Comparison of ENCODE assay signal across 13 cellular contexts in the genomic region with DNA sequence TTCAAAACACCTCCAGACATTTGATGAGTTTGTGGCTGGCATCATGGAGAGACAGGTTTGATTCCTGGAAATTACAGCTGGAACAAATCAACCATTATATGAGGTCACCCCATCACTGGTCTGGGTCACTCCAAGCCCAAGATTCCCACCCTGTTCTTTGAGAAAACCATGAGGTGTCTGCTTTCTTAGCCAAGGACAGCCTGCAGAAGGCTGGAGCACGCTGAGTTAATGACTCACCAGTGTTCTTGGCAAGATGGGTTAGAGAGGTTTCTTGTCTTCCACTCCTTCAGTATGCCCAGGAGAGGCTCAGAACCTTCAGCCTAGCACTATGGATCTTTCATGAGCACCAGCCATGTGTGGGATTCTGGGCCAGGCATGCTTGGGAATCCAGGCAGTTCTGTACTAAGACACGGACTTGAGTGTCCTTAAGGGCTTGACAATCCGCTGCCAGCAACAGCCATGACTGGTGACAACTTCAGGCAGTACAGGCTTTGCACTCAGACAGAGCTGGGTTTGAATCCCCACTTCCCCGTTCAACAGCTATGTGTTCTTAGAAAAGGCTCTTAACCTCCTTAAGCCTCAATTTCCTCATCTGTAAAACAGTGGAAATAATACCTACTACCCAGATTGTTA. TPM values are rescaled to one million over a fixed set of nuclear protein-coding genes. Genes with fewer than 3 reads are reported as not detected.
A peak's percentile ranks its signal among the peaks of the same experiment; 100 is the strongest.
DNase-seq lines count a peak whose midpoint lies in the region; ATAC-seq and TF ChIP-seq lines count a peak whose summit lies in the region.
"Had no signal": no experiment of that assay in that cellular context is flagged by ENCODE, and none has a peak within 500 bp of the region (broad histone marks: within the 10 kb centered on the region; RNA-seq: fewer than 3 reads in every experiment).

No MANE protein-coding gene starts in this region.

- H3K27me3 ChIP-seq in ACC112 (ENCODE audit: insufficient read depth, low read length) (no peaks in the 10 kb centered on the region), brain microvascular endothelial cell (replicated peaks) (no peaks in the 10 kb centered on the region), H7 (ENCODE audit: control insufficient read depth, insufficient read depth, low read length) (no peaks in the 10 kb centered on the region)

- no peak for ATAC-seq in GM18870 (IDR thresholded peaks at IDR 0.05; ENCODE audit: unreplicated experiment)
- ATAC-seq in HG03159 (IDR thresholded peaks at IDR 0.05; ENCODE audit: unreplicated experiment): no peak

- H3K36me3 ChIP-seq in ACC112 (ENCODE audit: insufficient read depth, low read length) (no peaks in the 10 kb centered on the region), brain microvascular endothelial cell (replicated peaks) (no peaks in the 10 kb centered on the region), H7 (replicated peaks; ENCODE audit: control insufficient read depth, insufficient read depth, low read length) (no peaks in the 10 kb centered on the region)

- in situ Hi-C loops in brain microvascular endothelial cell (cut with HindIII; ENCODE audit: low pct_ligation_motif_present, low sequenced_read_pairs): no loop called here

- no peak overlapping the region for H3K4me3 ChIP-seq in ACC112 (ENCODE audit: low read depth, low read length)
- no peak overlapping the region for H3K4me3 ChIP-seq in brain microvascular endothelial cell (ENCODE audit: low read depth, low read length)
- H3K4me3 ChIP-seq in H7 (ENCODE audit: insufficient read depth, low read depth, low read length): no peak overlapping the region

- H3K79me2 ChIP-seq in ACC112 (ENCODE audit: control insufficient read depth, insufficient read depth, low read length, unreplicated experiment): no peaks in the 10 kb centered on the region

- no peak overlapping the region for H2AFZ ChIP-seq in ACC112 (ENCODE audit: low read length, unreplicated experiment)

- H3K27ac ChIP-seq in ACC112 (ENCODE audit: low read depth, low read length): peak overlapping the region; percentile 37; the same call in 1 of the 2 replicates
- no peak overlapping the region for H3K27ac ChIP-seq in brain microvascular endothelial cell

- no peak for TF ChIP-seq CTCF in brain microvascular endothelial cell (IDR thresholded peaks at IDR 0.05; ENCODE audit: low read depth, low read length, missing control alignments)

- DNase-seq in HS-5 (ENCODE audit: low read depth): peak; percentile 42
- peak; percentile 89 for DNase-seq in brain microvascular endothelial cell
- peak; percentile 15 for DNase-seq in inferior parietal cortex (ENCODE audit: extremely low spot score)
- DNase-seq in H7: no peak
- DNase-seq in NAMALWA (ENCODE audit: low spot score): no peak
- DNase-seq: activated CD4-positive, alpha-beta T cell treated with anti-CD3 and anti-CD28 coated beads for 1 hour; activated naive CD4-positive, alpha-beta T cell treated with anti-CD3 and anti-CD28 coated beads, Interleukin-2, amount 50 U/mL, for 16 hours; NCI-H1048; OCI-M1 had no signal

- H3K4me1 ChIP-seq in ACC112 (ENCODE audit: control insufficient read depth, insufficient read depth, low read length, unreplicated experiment): peaks cover 36% of the 10 kb centered on the region

RNA-seq across cellular contexts. Expression of a gene that starts 43.9 kb away (rescaled TPM):
- 0.21 and 0.33 TPM in 2 replicates for total RNA-seq in H7 (2014; rRNA removed; shearing (Covaris generic))
- total RNA-seq: endothelial cell of umbilical vein had no signal

RNA-seq across cellular contexts. Expression of a gene that starts 50.5 kb away (rescaled TPM):
- total RNA-seq in H7 (2014; rRNA removed; shearing (Covaris generic)): 13.8 and 18.7 TPM in 2 replicates

RNA-seq across cellular contexts. Expression of a gene that starts 52.5 kb away (rescaled TPM):
- total RNA-seq in H7 (2014; rRNA removed; shearing (Covaris generic)): 8.9 and 21.9 TPM in 2 replicates

Comparison
In these comparisons a context has a peak if more than half of its experiments do, and no peak if none do; other contexts are left out.
1. DNase-seq: peak in HS-5 (single experiment), brain microvascular endothelial cell (single experiment) and inferior parietal cortex (single experiment); none in H7 (single experiment) and NAMALWA (single experiment).